22 cellular contexts compared by ENCODE assay signal in genomic region chr3:44321335-44321734, GRCh38.
"Had no signal": no experiment of that assay in that cellular context is flagged by ENCODE, and none has a peak within 500 bp of the region (broad histone marks: within the 10 kb centered on the region; RNA-seq: fewer than 3 reads in every experiment).

No MANE protein-coding gene starts in this region.

- DNase-seq: activated T-cell treated with anti-CD3 and anti-CD28 coated beads, Interleukin-2, amount 50 U/mL, for 1 hour; adrenal gland; central memory CD4-positive, alpha-beta T cell; dorsolateral prefrontal cortex; effector memory CD8-positive, alpha-beta T cell; foreskin melanocyte; immature natural killer cell; kidney glomerular epithelial cell; naive B cell; nucleus accumbens; posterior cingulate gyrus; stimulated activated CD4-positive, alpha-beta T cell treated with anti-CD3 and anti-CD28 coated beads, Interleukin-15, amount 100 ng/mL, for 24 hours; testis; uterus had no signal

- H3K4me3 ChIP-seq: adrenal gland, ascending aorta, dorsolateral prefrontal cortex, smooth muscle cell, testis, uterus had no signal

- H3K9me3 ChIP-seq: adrenal gland, ascending aorta, testis, uterus had no signal

- H3K27me3 ChIP-seq: adrenal gland, ascending aorta, testis, uterus had no signal

- H3K4me1 ChIP-seq: adrenal gland, ascending aorta, testis, uterus had no signal

- H3K4me2 ChIP-seq: smooth muscle cell had no signal

- H3K36me3 ChIP-seq: adrenal gland, ascending aorta, uterus had no signal

- FAIRE-seq: endothelial cell of umbilical vein, TTC549 had no signal

- ATAC-seq: activated T-helper 17 cell treated with anti-CD3 and anti-CD28 coated beads, Interleukin-2, amount 50 U/mL, for 72 hours; effector memory CD8-positive, alpha-beta T cell; esophagus mucosa; sciatic nerve; stimulated activated memory B cell treated with anti-CD40 and anti-IgM and Interleukin-4, amounts not matched to agents 10 μg/mL and 1 μg/mL and 100 μg/mL, for 72 hours had no signal

- H3K27ac ChIP-seq: adrenal gland, ascending aorta, dorsolateral prefrontal cortex, testis, uterus had no signal
